ENCODE assay signal across 1 cellular context in genomic region chr3:152349397-152349796, GRCh38.
TF ChIP-seq lines count a peak whose summit lies in the region.

No MANE protein-coding gene starts in this region.

TF ChIP-seq in SK-N-SH treated with all-trans-retinoic acid at 6 μM for 48 hours, 23 proteins besides CTCF, POLR2A, EP300 and RAD21 (continued from another document):
- no peak for TF ChIP-seq ZNF70 (CRISPR knock-in tag; IDR thresholded peaks at IDR 0.05)
- no peak for TF ChIP-seq SNAI2 (CRISPR knock-in tag; IDR thresholded peaks at IDR 0.05)
- TF ChIP-seq ZNF8 (CRISPR knock-in tag; IDR thresholded peaks at IDR 0.05), result no peak
